In the genomic region with DNA sequence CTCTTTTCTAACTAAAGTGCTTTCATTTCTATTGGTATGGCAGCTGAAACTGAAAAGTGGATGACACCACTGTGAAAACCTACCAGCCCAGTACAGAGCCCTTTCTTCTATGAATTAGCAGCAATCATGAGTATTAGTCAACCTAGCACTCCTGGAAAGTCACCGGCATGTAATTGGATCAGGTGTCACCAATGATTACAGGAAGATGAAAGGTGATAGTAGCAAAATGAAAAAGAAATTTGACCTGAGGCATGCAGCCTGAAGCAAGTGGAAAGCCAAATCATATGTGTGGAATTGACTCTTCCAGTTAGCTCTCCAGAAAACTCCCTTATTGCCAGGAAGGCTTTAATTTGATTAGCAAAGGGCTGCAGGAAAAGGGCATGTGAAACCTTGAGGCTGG, we compare ENCODE assay signal across 20 cellular contexts.
DNase-seq lines count a peak whose midpoint lies in the region; ATAC-seq and TF ChIP-seq lines count a peak whose summit lies in the region.
"Had no signal": no experiment of that assay in that cellular context is flagged by ENCODE, and none has a peak within 500 bp of the region (broad histone marks: within the 10 kb centered on the region; RNA-seq: fewer than 3 reads in every experiment).

No MANE protein-coding gene starts in this region.

- H3K9me3 ChIP-seq in mammary epithelial cell (replicated peaks; ENCODE audit: insufficient read depth, low read length) (no peaks in the 10 kb centered on the region), breast epithelium (no peaks in the 10 kb centered on the region)
- H3K9me3 ChIP-seq: testis had no signal

- H3K36me3 Mint-ChIP-seq in activated CD8-positive, alpha-beta memory T cell treated with anti-CD3 and anti-CD28 coated beads, Interleukin-2, amount 10 ng/mL, durations not matched to agents 7 days and 5 days, result peaks cover 6% of the 10 kb centered on the region

- CTCF ChIA-PET in mammary epithelial cell (lab: Charles Lee; ENCODE audit: low non-redundant PET), result no interaction called here
- CTCF ChIA-PET in activated CD8-positive, alpha-beta memory T cell treated with anti-CD3 and anti-CD28 coated beads, Interleukin-2, amount 10 ng/mL, durations not matched to agents 7 days and 5 days (lab: Charles Lee), result no interaction called here

- in situ Hi-C loops in mammary epithelial cell (cut with MboI; ENCODE audit: low sequenced_read_pairs in 2 of 2), result no loop called here

- no peaks in the 10 kb centered on the region for H3K27me3 ChIP-seq in mammary epithelial cell (ENCODE audit: insufficient read depth, low read length)
- H3K27me3 ChIP-seq in breast epithelium, result no peaks in the 10 kb centered on the region
- H3K27me3 ChIP-seq: testis had no signal

- H3K79me2 ChIP-seq in mammary epithelial cell (ENCODE audit: insufficient read depth, low read length), result no peaks in the 10 kb centered on the region

- H3K9me3 Mint-ChIP-seq in activated CD8-positive, alpha-beta memory T cell treated with anti-CD3 and anti-CD28 coated beads, Interleukin-2, amount 10 ng/mL, durations not matched to agents 7 days and 5 days (ENCODE audit: low read depth), result no peaks in the 10 kb centered on the region

- TF ChIP-seq CTCF in mammary epithelial cell (conservative IDR thresholded peaks at IDR 0.05 in 1 of 2, IDR thresholded peaks at IDR 0.05 in 1 of 2; ENCODE audit: extremely low read depth in 1 of 2, insufficient read depth in 1 of 2, low read depth in 1 of 2, low read length in 2 of 2), result no peak
- TF ChIP-seq CTCF in breast epithelium (IDR thresholded peaks at IDR 0.05), result no peak

- dilution Hi-C loops in mammary epithelial cell (cut with HindIII; ENCODE audit: low sequenced_read_pairs), result no loop called here

- no peak for ATAC-seq in HG03439 (IDR thresholded peaks at IDR 0.05; ENCODE audit: unreplicated experiment)
- no peak for ATAC-seq in activated CD8-positive, alpha-beta memory T cell treated with anti-CD3 and anti-CD28 coated beads, Interleukin-2, amount 10 ng/mL, durations not matched to agents 7 days and 5 days
- ATAC-seq: HepG2; naive thymus-derived CD4-positive, alpha-beta T cell had no signal

- no peak overlapping the region for H3K4me2 ChIP-seq in mammary epithelial cell (ENCODE audit: insufficient read depth, low read depth, low read length)

- no peak for TF ChIP-seq POLR2A in breast epithelium (IDR thresholded peaks at IDR 0.05)

- WGBS in mammary epithelial cell (ENCODE audit: low coverage, missing lambda C conversion rate), result 80% methylated on average over 1 of the region's 1 CpG

- no peaks in the 10 kb centered on the region for H4K20me1 ChIP-seq in mammary epithelial cell (ENCODE audit: insufficient read depth, low read length)

- H3K27ac ChIP-seq in mammary epithelial cell (ENCODE audit: insufficient read depth, low read depth, low read length) (no peak overlapping the region), breast epithelium (no peak overlapping the region)
- H3K27ac ChIP-seq: skin epidermis, testis had no signal

- intact Hi-C loops in mammary epithelial cell (cut with micrococcal nuclease) (no loop called here), breast epithelium (cut with DNase I; ENCODE audit: low total_unique reads) (no loop called here)

- H3K27ac Mint-ChIP-seq in activated CD8-positive, alpha-beta memory T cell treated with anti-CD3 and anti-CD28 coated beads, Interleukin-2, amount 10 ng/mL, durations not matched to agents 7 days and 5 days, result no peak overlapping the region
- H3K27ac Mint-ChIP-seq: naive thymus-derived CD4-positive, alpha-beta T cell had no signal

- H3K36me3 ChIP-seq in mammary epithelial cell (ENCODE audit: insufficient read depth, low read length) (no peaks in the 10 kb centered on the region), breast epithelium (no peaks in the 10 kb centered on the region)

- no peaks in the 10 kb centered on the region for H3K4me1 Mint-ChIP-seq in activated CD8-positive, alpha-beta memory T cell treated with anti-CD3 and anti-CD28 coated beads, Interleukin-2, amount 10 ng/mL, durations not matched to agents 7 days and 5 days
- H3K4me1 Mint-ChIP-seq: CD8-positive, alpha-beta memory T cell had no signal

- no TSS peak for BruUV-seq in mammary epithelial cell (replicated peaks; lab: Mats Ljungman, UMichigan)

- H3K4me3 ChIP-seq in mammary epithelial cell (replicated peaks in 1 of 3; ENCODE audit: insufficient read depth in 1 of 3, low read depth in 2 of 3, low read length in 3 of 3), result no peak overlapping the region
- no peak overlapping the region for H3K4me3 ChIP-seq in breast epithelium
- H3K4me3 ChIP-seq: skin epidermis, testis had no signal

- no peak overlapping the region for H3K4me3 Mint-ChIP-seq in activated CD8-positive, alpha-beta memory T cell treated with anti-CD3 and anti-CD28 coated beads, Interleukin-2, amount 10 ng/mL, durations not matched to agents 7 days and 5 days
- H3K4me3 Mint-ChIP-seq: CD8-positive, alpha-beta memory T cell; naive thymus-derived CD4-positive, alpha-beta T cell had no signal

- no peak overlapping the region for H3K9ac ChIP-seq in mammary epithelial cell (ENCODE audit: insufficient read depth, low read length)

- DNase-seq in mammary epithelial cell (peak; percentile 19), breast epithelium (ENCODE audit: low spot score in 2 of 2) (no peak), NCI-H2107 treated with DMSO at 0.1 percent for 48 hours (lab: John Stamatoyannopoulos, UW; ENCODE audit: unreplicated experiment) (peak; percentile 87), SW480 (ENCODE audit: low spot score) (peak; percentile 20), renal cortical epithelial cell (ENCODE audit: low read depth) (peak; percentile 11), AG20443 (ENCODE audit: low spot score) (no peak)
- no peak for DNase-seq in activated CD8-positive, alpha-beta memory T cell treated with anti-CD3 and anti-CD28 coated beads, Interleukin-2, amount 10 ng/mL, durations not matched to agents 7 days and 5 days
- DNase-seq: activated T-cell treated with anti-CD3 and anti-CD28 coated beads, Interleukin-2, amount 50 U/mL, for 1 hour; CD8-positive, alpha-beta memory T cell; effector CD4-positive, alpha-beta T cell; MM.1S; naive thymus-derived CD4-positive, alpha-beta T cell; NCI-H226; posterior cingulate gyrus; stimulated activated CD4-positive, alpha-beta T cell treated with anti-CD3 and anti-CD28 coated beads, Interleukin-4, amount 100 ng/mL, for 4 hours; stimulated activated CD8-positive, alpha-beta memory T cell treated with anti-CD3 and anti-CD28 coated beads, Interleukin-4, amount 100 ng/mL, for 48 hours; testis had no signal

- peaks cover 2% of the 10 kb centered on the region for H3K27me3 Mint-ChIP-seq in activated CD8-positive, alpha-beta memory T cell treated with anti-CD3 and anti-CD28 coated beads, Interleukin-2, amount 10 ng/mL, durations not matched to agents 7 days and 5 days
- H3K27me3 Mint-ChIP-seq: CD8-positive, alpha-beta memory T cell had no signal

- H3K4me1 ChIP-seq in mammary epithelial cell (ENCODE audit: insufficient read depth, low read length), result no peaks in the 10 kb centered on the region
- no peaks in the 10 kb centered on the region for H3K4me1 ChIP-seq in breast epithelium
- H3K4me1 ChIP-seq: testis had no signal

- no peak overlapping the region for H2AFZ ChIP-seq in mammary epithelial cell (ENCODE audit: low read depth, low read length)

Comparison
In these comparisons a context has a peak if more than half of its experiments do, and no peak if none do; other contexts are left out.
1. DNase-seq: peak in mammary epithelial cell (single experiment), NCI-H2107 treated with DMSO at 0.1 percent for 48 hours (single experiment), SW480 (single experiment) and renal cortical epithelial cell (single experiment); none in breast epithelium (0 of 2), AG20443 (single experiment) and activated CD8-positive, alpha-beta memory T cell treated with anti-CD3 and anti-CD28 coated beads, Interleukin-2, amount 10 ng/mL, durations not matched to agents 7 days and 5 days (single experiment).